Comparison of ENCODE assay signal across 8 cellular contexts in the genomic region with DNA sequence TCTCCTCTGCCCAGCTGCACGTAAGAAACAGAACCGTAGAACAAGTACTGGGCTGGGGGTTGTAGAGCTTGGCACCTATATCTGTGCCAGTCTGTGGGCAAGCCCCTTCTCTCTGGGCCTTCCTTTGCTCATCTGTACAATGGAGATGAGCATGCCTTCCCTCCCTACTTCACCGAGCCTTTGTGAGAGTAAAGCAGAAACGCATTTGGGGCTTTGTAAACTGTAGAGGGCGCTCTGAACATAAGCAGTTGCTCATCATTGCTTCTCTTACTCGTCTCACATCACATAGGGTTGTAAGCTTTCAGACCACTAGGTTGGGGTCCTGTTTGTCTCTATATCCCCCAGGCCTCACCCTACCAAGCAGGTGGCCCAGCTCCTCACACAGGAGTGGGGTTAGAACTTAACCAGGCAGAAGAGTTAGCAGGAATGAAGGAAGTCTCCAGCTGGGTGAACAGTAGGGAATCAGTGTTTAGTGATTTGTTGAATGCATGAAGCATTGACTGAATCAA. TPM values are rescaled to one million over a fixed set of nuclear protein-coding genes. Genes with fewer than 3 reads are reported as not detected.
DNase-seq lines count a peak whose midpoint lies in the region; ATAC-seq and TF ChIP-seq lines count a peak whose summit lies in the region.
"Had no signal": no experiment of that assay in that cellular context is flagged by ENCODE, and none has a peak within 500 bp of the region (broad histone marks: within the 10 kb centered on the region; RNA-seq: fewer than 3 reads in every experiment).

No MANE protein-coding gene starts in this region.

- H3K4me3 ChIP-seq in GM12864 (ENCODE audit: low read depth, low read length) (no peak overlapping the region), ascending aorta (no peak overlapping the region)
- H3K4me3 ChIP-seq in naive thymus-derived CD4-positive, alpha-beta T cell (ENCODE audit: low read length): no peak overlapping the region
- H3K4me3 ChIP-seq: thoracic aorta had no signal

- H3K27me3 ChIP-seq in ascending aorta: no peaks in the 10 kb centered on the region
- H3K27me3 ChIP-seq in naive thymus-derived CD4-positive, alpha-beta T cell (ENCODE audit: control insufficient read depth in 2 of 2, insufficient read depth in 2 of 2, low read length in 2 of 2): peaks cover 4 to 9% of the 10 kb centered on the region in 2 donors

- intact Hi-C loops in ascending aorta (cut with DNase I): loop anchor here (5.0 kb wide), 3 partner anchors 32 to 182 kb away; no protein-coding TSS in a partner anchor
- intact Hi-C loops in naive thymus-derived CD4-positive, alpha-beta T cell (cut with micrococcal nuclease): loop anchor here in 1 of 2 donors (1.0 to 2.0 kb wide), 2 partner anchors 46 to 84 kb away; no protein-coding TSS in a partner anchor

- H3K9me3 ChIP-seq in ascending aorta: no peaks in the 10 kb centered on the region
- H3K9me3 ChIP-seq in naive thymus-derived CD4-positive, alpha-beta T cell (ENCODE audit: control insufficient read depth in 2 of 3, low read length in 3 of 3): no peaks in the 10 kb centered on the region
- H3K9me3 ChIP-seq: thoracic aorta had no signal

- H3K4me1 Mint-ChIP-seq in naive thymus-derived CD4-positive, alpha-beta T cell: peaks cover 7 to 18% (median 12%) of the 10 kb centered on the region in 7 donors

- TF ChIP-seq CTCF in GM12864 (IDR thresholded peaks at IDR 0.05; ENCODE audit: low read depth, low read length, missing control alignments) (peak; percentile 83), ascending aorta (IDR thresholded peaks at IDR 0.05) (peak; percentile 50 to 71 (median 64))

- H3K4me1 ChIP-seq in ascending aorta: peaks cover 21 to 28% of the 10 kb centered on the region in 2 donors
- H3K4me1 ChIP-seq in naive thymus-derived CD4-positive, alpha-beta T cell (ENCODE audit: control insufficient read depth in 2 of 2, insufficient read depth in 2 of 2, low read length in 2 of 2): peaks cover 0 to 4% of the 10 kb centered on the region in 2 donors

- CTCF ChIA-PET in naive thymus-derived CD4-positive, alpha-beta T cell (lab: Charles Lee): interaction anchor here (0.6 to 3.7 kb wide), 4 partner anchors 21 to 763 kb away, joined by 4 to 12 read pairs (median 6); no protein-coding TSS in a partner anchor

- H3K4me3 Mint-ChIP-seq in naive thymus-derived CD4-positive, alpha-beta T cell: peak overlapping the region in 2 of 10 donors; percentile 5 to 32
- H3K4me3 Mint-ChIP-seq: activated naive CD8-positive, alpha-beta T cell had no signal

- H3K27ac Mint-ChIP-seq in naive thymus-derived CD4-positive, alpha-beta T cell: peak overlapping the region in 2 of 9 donors; percentile 61 to 68
- H3K27ac Mint-ChIP-seq: activated naive CD8-positive, alpha-beta T cell had no signal

- ATAC-seq in naive thymus-derived CD4-positive, alpha-beta T cell: peak; percentile 48
- no peak for ATAC-seq in GM21528 (IDR thresholded peaks at IDR 0.05; ENCODE audit: low FRiP score, unreplicated experiment)

- no peaks in the 10 kb centered on the region for H3K36me3 Mint-ChIP-seq in naive thymus-derived CD4-positive, alpha-beta T cell
- H3K36me3 Mint-ChIP-seq: activated naive CD8-positive, alpha-beta T cell had no signal

- H3K9me3 Mint-ChIP-seq in naive thymus-derived CD4-positive, alpha-beta T cell: peaks cover 0 to 2% (median 0%) of the 10 kb centered on the region in 11 donors

- H3K27ac ChIP-seq in ascending aorta: no peak overlapping the region
- H3K27ac ChIP-seq in naive thymus-derived CD4-positive, alpha-beta T cell (ENCODE audit: low read depth, low read length): no peak overlapping the region
- H3K27ac ChIP-seq: thoracic aorta had no signal

- H3K36me3 ChIP-seq in ascending aorta: peaks cover 5 to 9% of the 10 kb centered on the region in 2 donors
- peaks cover 0 to 13% (median 0%) of the 10 kb centered on the region in 3 experiments for H3K36me3 ChIP-seq in naive thymus-derived CD4-positive, alpha-beta T cell (ENCODE audit: control insufficient read depth in 2 of 3, insufficient read depth in 3 of 3, low read length in 3 of 3)

- POLR2A ChIA-PET in naive thymus-derived CD4-positive, alpha-beta T cell (lab: Charles Lee): interaction anchor here (0.9 to 1.0 kb wide), 2 partner anchors 24 to 47 kb away, joined by 3 read pairs; no protein-coding TSS in a partner anchor

- DNase-seq in GM12864 (ENCODE audit: low read depth) (no peak), NCI-H2029 (lab: John Stamatoyannopoulos, UW) (peak; percentile 50), ascending aorta (ENCODE audit: low spot score in 2 of 2) (no peak), HK-2 (ENCODE audit: unreplicated experiment) (no peak)
- DNase-seq in naive thymus-derived CD4-positive, alpha-beta T cell: peak in 6 of 9 donors; percentile 35 to 47 (median 41)

- H3K27me3 Mint-ChIP-seq in naive thymus-derived CD4-positive, alpha-beta T cell: peaks cover 14 to 44% (median 26%) of the 10 kb centered on the region in 5 donors

RNA-seq across cellular contexts. Expression of a gene that starts 15.1 kb away (rescaled TPM):
- 3.2 TPM for total RNA-seq in ascending aorta
- under 1 TPM in 2 of 5 experiments, not detected in 3; 0.70 to 0.78 TPM for total RNA-seq in naive thymus-derived CD4-positive, alpha-beta T cell
- not detected for polyA plus RNA-seq in naive thymus-derived CD4-positive, alpha-beta T cell

RNA-seq across cellular contexts. Expression of a gene that starts 19.8 kb away (rescaled TPM):
- total RNA-seq in ascending aorta: 73.5 TPM
- total RNA-seq in naive thymus-derived CD4-positive, alpha-beta T cell: 10 to 100 TPM; 16.7 to 48.3 (median 22.5) TPM
- polyA plus RNA-seq in naive thymus-derived CD4-positive, alpha-beta T cell: 10 to 100 TPM; 37.2 to 50.4 TPM

RNA-seq across cellular contexts. Expression of a gene that starts 35.6 kb away (rescaled TPM):
- total RNA-seq in ascending aorta: 63.5 TPM
- total RNA-seq in naive thymus-derived CD4-positive, alpha-beta T cell: 100 to 1,000 TPM in 2 of 5 experiments, 10 to 100 TPM in 3; 63.1 to 142 (median 69.1) TPM
- under 1 TPM; 0.63 to 0.72 TPM for polyA plus RNA-seq in naive thymus-derived CD4-positive, alpha-beta T cell

RNA-seq across cellular contexts. Expression of a gene that starts 50.9 kb away (rescaled TPM):
- total RNA-seq in ascending aorta: 78.5 TPM
- total RNA-seq in naive thymus-derived CD4-positive, alpha-beta T cell: under 1 TPM in 1 of 5 experiments, not detected in 4; 0.69 TPM
- polyA plus RNA-seq in naive thymus-derived CD4-positive, alpha-beta T cell: not detected

RNA-seq across cellular contexts. Expression of a gene that starts 59.0 kb away (rescaled TPM):
- 222 TPM for total RNA-seq in ascending aorta
- total RNA-seq in naive thymus-derived CD4-positive, alpha-beta T cell: 10 to 100 TPM in 2 of 5 experiments, 1 to 10 TPM in 3; 4.0 to 14.6 (median 8.6) TPM
- 1 to 10 TPM; 1.4 to 2.4 TPM for polyA plus RNA-seq in naive thymus-derived CD4-positive, alpha-beta T cell

Comparison
In these comparisons a context has a peak if more than half of its experiments do, and no peak if none do; other contexts are left out.
1. DNase-seq: peak in NCI-H2029 (single experiment) and naive thymus-derived CD4-positive, alpha-beta T cell (6 of 9); none in GM12864 (single experiment), ascending aorta (0 of 2) and HK-2 (single experiment).